ENCODE assay signal across 15 cellular contexts in genomic region chr4:102217345-102217744, GRCh38.
"Had no signal": no experiment of that assay in that cellular context is flagged by ENCODE, and none has a peak within 500 bp of the region (broad histone marks: within the 10 kb centered on the region; RNA-seq: fewer than 3 reads in every experiment).

No MANE protein-coding gene starts in this region.

- H3K4me3 ChIP-seq: esophagus squamous epithelium, gastrocnemius medialis, heart right ventricle, neural progenitor cell, ovary, skin epidermis, uterus had no signal

- H2AFZ ChIP-seq: neural progenitor cell had no signal

- H3K27me3 ChIP-seq: gastrocnemius medialis, neural progenitor cell, ovary, uterus had no signal

- ATAC-seq: activated CD8-positive, alpha-beta T cell treated with anti-CD3 and anti-CD28 coated beads, Interleukin-2, amount 10 ng/mL, durations not matched to agents 7 days and 5 days; gastrocnemius medialis; heart right ventricle; T-cell had no signal

- DNase-seq: activated CD4-positive, alpha-beta T cell treated with anti-CD3 and anti-CD28 coated beads for 4 hours; activated CD8-positive, alpha-beta memory T cell treated with anti-CD3 and anti-CD28 coated beads, Interleukin-2, amount 50 U/mL, for 48 hours; activated CD8-positive, alpha-beta T cell treated with anti-CD3 and anti-CD28 coated beads, Interleukin-2, amount 10 ng/mL, durations not matched to agents 7 days and 5 days; activated naive CD4-positive, alpha-beta T cell treated with Interleukin-2 at 50 U/mL for 16 hours; esophagus squamous epithelium; gastrocnemius medialis; heart right ventricle; ovary; T-cell; T1000; uterus; WERI-Rb-1 had no signal

- H3K36me3 ChIP-seq: esophagus squamous epithelium, gastrocnemius medialis, heart right ventricle, neural progenitor cell, ovary, uterus, WERI-Rb-1 had no signal

- H3K4me2 ChIP-seq: neural progenitor cell had no signal

- H3K9ac ChIP-seq: neural progenitor cell had no signal

- H3K9me3 ChIP-seq: esophagus squamous epithelium, gastrocnemius medialis, heart right ventricle, ovary, uterus had no signal

- H3K4me1 ChIP-seq: esophagus squamous epithelium, gastrocnemius medialis, heart right ventricle, uterus had no signal

- H3K27ac ChIP-seq: esophagus squamous epithelium, gastrocnemius medialis, heart right ventricle, neural progenitor cell, ovary, skin epidermis, uterus, WERI-Rb-1 had no signal

- FAIRE-seq: keratinocyte had no signal
